Comparison of ENCODE assay signal across 8 cellular contexts in the genomic region with DNA sequence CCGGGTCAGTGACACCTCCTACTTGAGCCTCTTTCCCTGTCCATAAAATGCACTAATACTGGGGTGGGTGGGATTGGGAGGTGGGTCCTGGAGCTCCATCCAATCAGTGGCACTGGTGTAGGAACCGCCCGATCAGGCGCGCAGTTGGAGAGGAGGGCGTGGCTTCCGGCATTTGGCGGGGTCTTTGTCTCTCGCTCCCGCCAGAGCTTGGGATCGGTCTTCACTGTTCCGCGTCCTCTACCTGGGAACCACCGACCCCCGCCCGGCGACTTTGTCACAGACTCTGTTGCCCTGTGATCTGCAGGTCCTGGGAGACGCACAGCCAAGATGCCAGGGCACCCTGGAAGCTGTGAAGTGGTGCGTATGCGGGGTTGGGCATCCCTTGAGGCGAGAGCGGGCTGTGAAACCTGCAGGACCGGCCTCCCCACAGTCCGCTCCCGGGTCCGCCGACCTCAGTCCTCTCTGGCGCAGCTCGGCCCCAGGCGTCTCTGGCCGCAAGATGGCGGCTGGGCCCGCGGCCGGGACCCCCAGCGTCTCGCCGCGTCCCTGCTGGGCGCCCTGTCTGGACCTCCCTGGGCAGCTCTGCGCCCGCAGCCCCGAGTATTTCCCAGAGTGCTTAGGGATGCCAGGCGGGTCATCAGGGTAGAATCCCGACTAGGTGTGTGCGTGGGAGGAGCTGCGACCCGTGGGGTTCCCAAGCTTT. TPM values are rescaled to one million over a fixed set of nuclear protein-coding genes. Genes with fewer than 3 reads are reported as not detected.
A peak's percentile ranks its signal among the peaks of the same experiment; 100 is the strongest.
DNase-seq lines count a peak whose midpoint lies in the region; ATAC-seq and TF ChIP-seq lines count a peak whose summit lies in the region.

No MANE protein-coding gene starts in this region.

- peak overlapping the region; percentile 93 for H3K4me3 Mint-ChIP-seq in mesothelial cell of epicardium

- peaks cover 5% of the 10 kb centered on the region for H3K36me3 Mint-ChIP-seq in mesothelial cell of epicardium

- H3K27ac ChIP-seq in epithelial cell of prostate (peak overlapping the region; percentile 5), tibial artery (no peak overlapping the region)

- H3K9me3 ChIP-seq in tibial artery, result no peaks in the 10 kb centered on the region

- peaks cover 22% of the 10 kb centered on the region for H3K4me1 Mint-ChIP-seq in mesothelial cell of epicardium

- TF ChIP-seq CTCF in GM06990 (IDR thresholded peaks at IDR 0.05; ENCODE audit: insufficient read depth, low read length, poor library complexity, severe bottlenecking), result no peak
- no peak for TF ChIP-seq CTCF in mesothelial cell of epicardium (IDR thresholded peaks at IDR 0.05; ENCODE audit: unreplicated experiment)
- TF ChIP-seq CTCF in tibial artery (IDR thresholded peaks at IDR 0.05), result no peak

- no peaks in the 10 kb centered on the region for H3K27me3 Mint-ChIP-seq in mesothelial cell of epicardium (ENCODE audit: low read depth)

- H3K4me3 ChIP-seq in GM06990 (replicated peaks; ENCODE audit: low read depth, low read length) (peak overlapping the region; percentile 80), tibial artery (peak overlapping the region; percentile 48 to 58)

- H3K27ac Mint-ChIP-seq in mesothelial cell of epicardium, result peak overlapping the region; percentile 88

- no peak for ATAC-seq in HG03469 (IDR thresholded peaks at IDR 0.05; ENCODE audit: unreplicated experiment)

- peak; percentile 86 for DNase-seq in GM06990 (ENCODE audit: extremely low read depth, insufficient read length)
- DNase-seq in HK-2 (ENCODE audit: unreplicated experiment), result peak; percentile 65
- DNase-seq in RKO (ENCODE audit: low spot score), result peak; percentile 15
- no peak for DNase-seq in epithelial cell of prostate (ENCODE audit: low read depth, low spot score)
- DNase-seq in mesothelial cell of epicardium (ENCODE audit: low spot score in 2 of 2, unreplicated experiment in 2 of 2), result peak; percentile 49 to 77
- peak in 1 of 2 donors; percentile 20 for DNase-seq in tibial artery
- DNase-seq in SW480 (ENCODE audit: low spot score), result no peak

- peaks cover 0 to 15% (median 5%) of the 10 kb centered on the region in 4 donors for H3K4me1 ChIP-seq in tibial artery

- peaks cover 14% of the 10 kb centered on the region for H3K9me3 Mint-ChIP-seq in mesothelial cell of epicardium

- H3K36me3 ChIP-seq in GM06990 (ENCODE audit: control insufficient read depth, insufficient read depth, low read length) (no peaks in the 10 kb centered on the region), tibial artery (no peaks in the 10 kb centered on the region)

- intact Hi-C loops in tibial artery (cut with DNase I; ENCODE audit: low total_unique reads), result no loop called here

- H3K27me3 ChIP-seq in GM06990 (replicated peaks; ENCODE audit: control insufficient read depth, insufficient read depth, low read length) (no peaks in the 10 kb centered on the region), tibial artery (peaks cover 0 to 16% of the 10 kb centered on the region in 2 donors)

RNA-seq across cellular contexts. Expression of a gene that starts 41.6 kb away (rescaled TPM):
- 7.0 to 9.1 TPM (median 8.5 TPM) in 3 replicates for total RNA-seq in mesothelial cell of epicardium

Comparison
In these comparisons a context has a peak if more than half of its experiments do, and no peak if none do; other contexts are left out.
1. DNase-seq: peak in GM06990 (single experiment), HK-2 (single experiment), RKO (single experiment) and mesothelial cell of epicardium (2 of 2); none in epithelial cell of prostate (single experiment) and SW480 (single experiment).